In the genomic region with DNA sequence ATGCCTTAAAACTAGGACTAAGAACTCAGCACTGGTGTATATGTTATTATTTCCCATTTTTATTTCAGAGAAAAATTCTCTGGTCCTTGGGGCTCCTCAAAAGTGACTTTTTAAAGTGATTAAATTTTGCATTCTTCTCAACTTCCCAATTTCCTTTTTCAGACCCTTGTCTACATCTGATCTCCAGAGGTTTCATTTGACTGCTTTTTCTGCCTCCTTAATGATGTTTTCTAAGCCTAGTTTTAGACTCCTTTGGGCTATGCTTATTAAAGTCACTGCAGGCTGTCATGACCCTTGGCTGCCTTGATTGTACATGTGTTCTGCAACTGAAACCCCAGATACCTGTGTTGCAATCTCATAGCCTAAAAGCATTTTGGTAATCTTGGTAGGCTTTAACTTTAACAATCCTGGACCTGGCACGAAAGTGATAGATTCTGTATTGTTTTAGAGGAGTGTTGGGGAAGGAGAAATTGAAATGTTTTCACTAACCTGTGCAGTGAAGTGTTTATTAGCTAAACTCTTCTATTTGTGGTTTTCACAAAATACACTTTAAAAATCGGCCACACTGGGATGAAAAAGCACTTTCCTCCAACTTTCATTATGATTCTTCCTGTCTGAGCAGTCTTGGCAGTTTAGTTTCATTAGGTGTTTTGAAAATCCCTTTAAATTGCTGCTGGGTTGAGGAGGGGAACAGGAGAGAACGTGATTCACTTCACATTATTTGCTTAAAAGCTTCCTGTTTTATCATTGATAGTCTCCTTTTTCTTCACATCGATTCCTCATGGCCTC, we compare ENCODE assay signal across 1 cellular context.
TF ChIP-seq lines count a peak whose summit lies in the region.

No MANE protein-coding gene starts in this region.

TF ChIP-seq in IMR-90, 13 proteins besides CTCF, POLR2A, EP300 and RAD21 (continued from another document):
- TF ChIP-seq, protein P1, sequence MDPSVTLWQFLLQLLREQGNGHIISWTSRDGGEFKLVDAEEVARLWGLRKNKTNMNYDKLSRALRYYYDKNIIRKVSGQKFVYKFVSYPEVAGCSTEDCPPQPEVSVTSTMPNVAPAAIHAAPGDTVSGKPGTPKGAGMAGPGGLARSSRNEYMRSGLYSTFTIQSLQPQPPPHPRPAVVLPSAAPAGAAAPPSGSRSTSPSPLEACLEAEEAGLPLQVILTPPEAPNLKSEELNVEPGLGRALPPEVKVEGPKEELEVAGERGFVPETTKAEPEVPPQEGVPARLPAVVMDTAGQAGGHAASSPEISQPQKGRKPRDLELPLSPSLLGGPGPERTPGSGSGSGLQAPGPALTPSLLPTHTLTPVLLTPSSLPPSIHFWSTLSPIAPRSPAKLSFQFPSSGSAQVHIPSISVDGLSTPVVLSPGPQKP (IDR thresholded peaks at IDR 0.05; ENCODE audit: borderline replicate concordance, low read depth, low read length): no peak
- TF ChIP-seq USF2 (IDR thresholded peaks at IDR 0.05; ENCODE audit: low read depth, low read length) (no peak), NFE2L2 (IDR thresholded peaks at IDR 0.05; ENCODE audit: low read depth, low read length) (no peak), CHD1 (IDR thresholded peaks at IDR 0.05; ENCODE audit: low read depth, low read length) (no peak)
TF ChIP-seq in IMR-90: peak in this region for 1.
